18 cellular contexts compared by ENCODE assay signal in genomic region chr5:96986450-96986849, GRCh38. TPM values are rescaled to one million over a fixed set of nuclear protein-coding genes. Genes with fewer than 3 reads are reported as not detected.
DNase-seq lines count a peak whose midpoint lies in the region; ATAC-seq and TF ChIP-seq lines count a peak whose summit lies in the region.
"Had no signal": no experiment of that assay in that cellular context is flagged by ENCODE, and none has a peak within 500 bp of the region (broad histone marks: within the 10 kb centered on the region; RNA-seq: fewer than 3 reads in every experiment).

No MANE protein-coding gene starts in this region.

- peaks cover 42% of the 10 kb centered on the region for H3K4me1 Mint-ChIP-seq in activated CD4-positive, alpha-beta T cell treated with anti-CD3 and anti-CD28 coated beads for 36 hours
- H3K4me1 Mint-ChIP-seq in CD8-positive, alpha-beta T cell (ENCODE audit: low read depth), result peaks cover 66% of the 10 kb centered on the region
- H3K4me1 Mint-ChIP-seq in activated T-helper 2 cell treated with anti-CD3 and anti-CD28 coated beads, Interferon-gamma antibody, Interleukin-2, Interleukin-4, amounts not matched to agents 10 μg/mL and 5 μg/mL and 100 μg/mL, durations not matched to agents 14 hours and 24 hours and 36 hours (ENCODE audit: low read depth), result peaks cover 26% of the 10 kb centered on the region
- no peaks in the 10 kb centered on the region for H3K4me1 Mint-ChIP-seq in nephron

- POLR2A ChIA-PET in activated CD4-positive, alpha-beta T cell treated with anti-CD3 and anti-CD28 coated beads for 36 hours (lab: Charles Lee), result interaction anchor here (1.1 kb wide), 1 partner anchor 29 kb away, joined by 3 read pairs; no protein-coding TSS in a partner anchor
- POLR2A ChIA-PET in CD8-positive, alpha-beta T cell (lab: Charles Lee), result interaction anchor here (1.3 kb wide), 1 partner anchor 51 kb away, joined by 6 read pairs; the partner anchor contains the start of gene LNPEP

- H3K9me3 Mint-ChIP-seq in activated CD4-positive, alpha-beta T cell treated with anti-CD3 and anti-CD28 coated beads for 36 hours (ENCODE audit: low read depth), result no peaks in the 10 kb centered on the region
- no peaks in the 10 kb centered on the region for H3K9me3 Mint-ChIP-seq in CD8-positive, alpha-beta T cell
- H3K9me3 Mint-ChIP-seq in activated T-helper 2 cell treated with anti-CD3 and anti-CD28 coated beads, Interferon-gamma antibody, Interleukin-2, Interleukin-4, amounts not matched to agents 10 μg/mL and 5 μg/mL and 100 μg/mL, durations not matched to agents 14 hours and 24 hours and 36 hours, result peaks cover 1% of the 10 kb centered on the region
- H3K9me3 Mint-ChIP-seq in nephron, result no peaks in the 10 kb centered on the region
- H3K9me3 Mint-ChIP-seq: CD4-positive, alpha-beta memory T cell had no signal

- no peak overlapping the region for H3K27ac ChIP-seq in CD8-positive, alpha-beta T cell (ENCODE audit: low read depth, low read length)
- H3K27ac ChIP-seq: A549, RWPE1, SJCRH30 had no signal

- H3K36me3 Mint-ChIP-seq in activated CD4-positive, alpha-beta T cell treated with anti-CD3 and anti-CD28 coated beads for 36 hours (ENCODE audit: low read depth), result peaks cover 47% of the 10 kb centered on the region
- peaks cover 80% of the 10 kb centered on the region for H3K36me3 Mint-ChIP-seq in CD8-positive, alpha-beta T cell
- H3K36me3 Mint-ChIP-seq in activated T-helper 2 cell treated with anti-CD3 and anti-CD28 coated beads, Interferon-gamma antibody, Interleukin-2, Interleukin-4, amounts not matched to agents 10 μg/mL and 5 μg/mL and 100 μg/mL, durations not matched to agents 14 hours and 24 hours and 36 hours (ENCODE audit: low read depth), result peaks cover 70% of the 10 kb centered on the region
- peaks cover 41% of the 10 kb centered on the region for H3K36me3 Mint-ChIP-seq in nephron (ENCODE audit: low read depth)

- H3K27me3 ChIP-seq in CD8-positive, alpha-beta T cell (ENCODE audit: insufficient read depth, low read length), result no peaks in the 10 kb centered on the region
- H3K27me3 ChIP-seq: SJCRH30 had no signal

- CTCF ChIA-PET in activated CD4-positive, alpha-beta T cell treated with anti-CD3 and anti-CD28 coated beads for 36 hours (lab: Charles Lee), result interaction anchor here (1.9 to 4.2 kb wide), 2 partner anchors 11 to 117 kb away, joined by 8 to 21 read pairs; no protein-coding TSS in a partner anchor
- CTCF ChIA-PET in CD8-positive, alpha-beta T cell (lab: Charles Lee), result interaction anchor here (1.6 kb wide), 1 partner anchor 175 kb away, joined by 4 read pairs; no protein-coding TSS in a partner anchor

- H3K9me3 ChIP-seq in CD8-positive, alpha-beta T cell (ENCODE audit: low read length), result no peaks in the 10 kb centered on the region
- H3K9me3 ChIP-seq: A549 had no signal

- no peak overlapping the region for H3K4me3 Mint-ChIP-seq in activated CD4-positive, alpha-beta T cell treated with anti-CD3 and anti-CD28 coated beads for 36 hours
- H3K4me3 Mint-ChIP-seq in CD8-positive, alpha-beta T cell, result no peak overlapping the region
- no peak overlapping the region for H3K4me3 Mint-ChIP-seq in activated T-helper 2 cell treated with anti-CD3 and anti-CD28 coated beads, Interferon-gamma antibody, Interleukin-2, Interleukin-4, amounts not matched to agents 10 μg/mL and 5 μg/mL and 100 μg/mL, durations not matched to agents 14 hours and 24 hours and 36 hours (ENCODE audit: low read depth)
- H3K4me3 Mint-ChIP-seq in nephron, result no peak overlapping the region
- H3K4me3 Mint-ChIP-seq: CD4-positive, alpha-beta memory T cell had no signal

- no peaks in the 10 kb centered on the region for H3K27me3 Mint-ChIP-seq in activated CD4-positive, alpha-beta T cell treated with anti-CD3 and anti-CD28 coated beads for 36 hours
- no peaks in the 10 kb centered on the region for H3K27me3 Mint-ChIP-seq in CD8-positive, alpha-beta T cell (ENCODE audit: low read depth)
- H3K27me3 Mint-ChIP-seq in activated T-helper 2 cell treated with anti-CD3 and anti-CD28 coated beads, Interferon-gamma antibody, Interleukin-2, Interleukin-4, amounts not matched to agents 10 μg/mL and 5 μg/mL and 100 μg/mL, durations not matched to agents 14 hours and 24 hours and 36 hours (ENCODE audit: low read depth), result no peaks in the 10 kb centered on the region
- no peaks in the 10 kb centered on the region for H3K27me3 Mint-ChIP-seq in nephron (ENCODE audit: low read depth)
- H3K27me3 Mint-ChIP-seq: CD4-positive, alpha-beta memory T cell had no signal

- peaks cover 16% of the 10 kb centered on the region for H3K36me3 ChIP-seq in CD8-positive, alpha-beta T cell (ENCODE audit: insufficient read depth, low read length)

- peak; percentile 60 for ATAC-seq in activated CD4-positive, alpha-beta T cell treated with anti-CD3 and anti-CD28 coated beads for 36 hours
- no peak for ATAC-seq in CD8-positive, alpha-beta T cell
- no peak for ATAC-seq in HG03025 (IDR thresholded peaks at IDR 0.05; ENCODE audit: low FRiP score, unreplicated experiment)
- ATAC-seq: A549 had no signal

- no peak for TF ChIP-seq CTCF in CD8-positive, alpha-beta T cell (IDR thresholded peaks at IDR 0.05)
- no peak for TF ChIP-seq CTCF in nephron (IDR thresholded peaks at IDR 0.05; ENCODE audit: unreplicated experiment in 3 of 3)

- H3K4me3 ChIP-seq in CD8-positive, alpha-beta T cell (ENCODE audit: low read depth, low read length), result no peak overlapping the region
- H3K4me3 ChIP-seq: A549, SJCRH30 had no signal

- intact Hi-C loops in activated CD4-positive, alpha-beta T cell treated with anti-CD3 and anti-CD28 coated beads for 36 hours (cut with DNase I, micrococcal nuclease), result no loop called here
- intact Hi-C loops in CD8-positive, alpha-beta T cell (cut with DNase I, micrococcal nuclease), result no loop called here
- intact Hi-C loops in activated T-helper 2 cell treated with anti-CD3 and anti-CD28 coated beads, Interferon-gamma antibody, Interleukin-2, Interleukin-4, amounts not matched to agents 10 μg/mL and 5 μg/mL and 100 μg/mL, durations not matched to agents 14 hours and 24 hours and 36 hours (cut with micrococcal nuclease), result no loop called here

- H3K27ac Mint-ChIP-seq in activated CD4-positive, alpha-beta T cell treated with anti-CD3 and anti-CD28 coated beads for 36 hours, result no peak overlapping the region
- H3K27ac Mint-ChIP-seq in CD8-positive, alpha-beta T cell, result peak overlapping the region; percentile 43
- peak overlapping the region; percentile 38 for H3K27ac Mint-ChIP-seq in activated T-helper 2 cell treated with anti-CD3 and anti-CD28 coated beads, Interferon-gamma antibody, Interleukin-2, Interleukin-4, amounts not matched to agents 10 μg/mL and 5 μg/mL and 100 μg/mL, durations not matched to agents 14 hours and 24 hours and 36 hours
- H3K27ac Mint-ChIP-seq in nephron, result peak overlapping the region in 2 of 3 experiments; percentile 13 to 81

- peaks cover 7% of the 10 kb centered on the region for H3K4me1 ChIP-seq in CD8-positive, alpha-beta T cell (ENCODE audit: insufficient read depth, low read length)
- H3K4me1 ChIP-seq: SJCRH30 had no signal

- DNase-seq in activated CD4-positive, alpha-beta T cell treated with anti-CD3 and anti-CD28 coated beads for 36 hours, result no peak
- DNase-seq in activated CD4-positive, alpha-beta T cell treated with anti-CD3 and anti-CD28 coated beads for 1 hour, result no peak
- no peak for DNase-seq in CD8-positive, alpha-beta T cell
- DNase-seq in activated T-helper 2 cell treated with anti-CD3 and anti-CD28 coated beads, Interferon-gamma antibody, Interleukin-2, Interleukin-4, amounts not matched to agents 10 μg/mL and 5 μg/mL and 100 μg/mL, durations not matched to agents 14 hours and 24 hours and 36 hours (ENCODE audit: low spot score), result no peak
- DNase-seq in KG1 (lab: John Stamatoyannopoulos, UW) (no peak), NCI-H2107 (lab: John Stamatoyannopoulos, UW) (no peak)
- DNase-seq: CD4-positive, alpha-beta memory T cell; DND-41; GDM1; KBM-7; NCI-H1417 treated with DMSO at 0.1 percent for 48 hours; NCI-H2081 treated with DMSO at 0.1 percent for 48 hours; NCI-H69; SJCRH30 had no signal

RNA-seq across cellular contexts. Expression of gene LNPEP, which starts 50.6 kb away (rescaled TPM):
- total RNA-seq in activated CD4-positive, alpha-beta T cell treated with anti-CD3 and anti-CD28 coated beads for 36 hours, result 10 to 100 TPM; 45.8 to 46.7 TPM
- total RNA-seq in CD8-positive, alpha-beta T cell, result 10 to 100 TPM; 49.5 to 49.6 TPM
- 37.5 and 37.9 TPM in 2 replicates for total RNA-seq in activated T-helper 2 cell treated with anti-CD3 and anti-CD28 coated beads, Interferon-gamma antibody, Interleukin-2, Interleukin-4, amounts not matched to agents 10 μg/mL and 5 μg/mL and 100 μg/mL, durations not matched to agents 14 hours and 24 hours and 36 hours
